In genomic region chr16:87420401-87421368, GRCh38 we compare ENCODE assay signal across 1 cellular context.
TF ChIP-seq lines count a peak whose summit lies in the region.

No MANE protein-coding gene starts in this region.

TF ChIP-seq in endothelial cell of umbilical vein, 7 proteins besides CTCF, POLR2A, EP300 and RAD21:
- no peak for TF ChIP-seq JUN (IDR thresholded peaks at IDR 0.05; ENCODE audit: borderline replicate concordance, insufficient read depth, insufficient read length, low read depth)
- no peak for TF ChIP-seq MYC (IDR thresholded peaks at IDR 0.05; ENCODE audit: low read depth, low read length)
- TF ChIP-seq POLR2AphosphoS5 (IDR thresholded peaks at IDR 0.05; ENCODE audit: insufficient read depth, low read depth, low read length), result no peak
- no peak for TF ChIP-seq EZH2 (IDR thresholded peaks at IDR 0.05; ENCODE audit: borderline replicate concordance, low read depth, low read length, severe bottlenecking)
- TF ChIP-seq MAX (IDR thresholded peaks at IDR 0.05; ENCODE audit: insufficient read depth, insufficient read length), result no peak
- TF ChIP-seq GATA2 (IDR thresholded peaks at IDR 0.05; ENCODE audit: insufficient read depth, insufficient read length, low read depth, low read length), result no peak
- TF ChIP-seq FOS (IDR thresholded peaks at IDR 0.05; ENCODE audit: borderline replicate concordance, insufficient read depth, low read length), result no peak
